Comparison of ENCODE assay signal across 23 cellular contexts in genomic region chr10:61845950-61846268, GRCh38. TPM values are rescaled to one million over a fixed set of nuclear protein-coding genes. Genes with fewer than 3 reads are reported as not detected.
A peak's percentile ranks its signal among the peaks of the same experiment; 100 is the strongest.
DNase-seq lines count a peak whose midpoint lies in the region; ATAC-seq and TF ChIP-seq lines count a peak whose summit lies in the region.
"Had no signal": no experiment of that assay in that cellular context is flagged by ENCODE, and none has a peak within 500 bp of the region (broad histone marks: within the 10 kb centered on the region; RNA-seq: fewer than 3 reads in every experiment).

No MANE protein-coding gene starts in this region.

- H3K4me1 ChIP-seq in PC-3 (ENCODE audit: insufficient read depth, low read length) (peaks cover 43% of the 10 kb centered on the region), mucosa of rectum (ENCODE audit: control insufficient read depth in 2 of 2, insufficient read depth in 2 of 2, low read length in 2 of 2) (peaks cover 2 to 27% of the 10 kb centered on the region in 2 donors)
- H3K4me1 ChIP-seq: gastrocnemius medialis, upper lobe of left lung had no signal

- CTCF ChIA-PET in PC-3 (lab: Charles Lee), result interaction anchor here (0.6 to 0.7 kb wide), 2 partner anchors 51 to 111 kb away, joined by 4 read pairs; no protein-coding TSS in a partner anchor

- BruUV-seq in PC-3 (replicated peaks; lab: Mats Ljungman, UMichigan), result no TSS peak

- H3K79me2 ChIP-seq in PC-3 (ENCODE audit: low read length), result no peaks in the 10 kb centered on the region

- POLR2A ChIA-PET in PC-3 (lab: Charles Lee; ENCODE audit: unreplicated experiment), result no interaction called here

- DNase-seq in Caki2 (ENCODE audit: low read depth) (peak; percentile 23), PC-3 (no peak), choroid plexus epithelial cell (ENCODE audit: low read depth) (peak; percentile 53), cerebellar nuclear complex (lab: John Stamatoyannopoulos, UW) (no peak), UCSD-AML1 (lab: John Stamatoyannopoulos, UW; ENCODE audit: unreplicated experiment) (no peak)
- no peak for DNase-seq in activated CD4-positive, alpha-beta T cell treated with anti-CD3 and anti-CD28 coated beads, Interleukin-2, amount 50 U/mL, for 48 hours
- DNase-seq: activated CD4-positive, alpha-beta memory T cell treated with anti-CD3 and anti-CD28 coated beads for 36 hours; activated naive CD4-positive, alpha-beta T cell treated with Interleukin-2 at 50 U/mL for 16 hours; body of pancreas; gastrocnemius medialis; HCEC 1CT; left cardiac atrium; mammary epithelial cell; NCI-H1048; NCI-H2107; NCI-H446; NCI-H748 treated with DMSO at 0.1 percent for 48 hours; stimulated activated naive B cell treated with anti-CD40 and anti-IgM and Interleukin-4, amounts not matched to agents 10 μg/mL and 1 μg/mL and 100 μg/mL, for 72 hours; substantia nigra; upper lobe of left lung had no signal

- no peak overlapping the region for H3K4me3 ChIP-seq in PC-3 (ENCODE audit: low read length)
- H3K4me3 ChIP-seq in choroid plexus epithelial cell (ENCODE audit: low read depth, low read length), result no peak overlapping the region
- H3K4me3 ChIP-seq in mucosa of rectum (ENCODE audit: low read length in 2 of 2), result no peak overlapping the region
- H3K4me3 ChIP-seq: body of pancreas, gastrocnemius medialis, skin epidermis, upper lobe of left lung had no signal

- in situ Hi-C loops in Caki2 (cut with HindIII; ENCODE audit: low pct_unique_long_range_greater_than_20kb, low sequenced_read_pairs), result no loop called here

- no peak overlapping the region for H3K4me2 ChIP-seq in PC-3 (ENCODE audit: low read length)

- H4K20me1 ChIP-seq in PC-3 (ENCODE audit: low read length), result no peaks in the 10 kb centered on the region

- no peak for TF ChIP-seq CTCF in PC-3 (conservative IDR thresholded peaks at IDR 0.05; ENCODE audit: low read depth, low read length)
- no peak for TF ChIP-seq CTCF in choroid plexus epithelial cell (conservative IDR thresholded peaks at IDR 0.05; ENCODE audit: low read depth, low read length)

- H3K9ac ChIP-seq in PC-3 (ENCODE audit: low read length) (no peak overlapping the region), mucosa of rectum (ENCODE audit: low read depth in 1 of 2, low read length in 2 of 2) (no peak overlapping the region)

- H3K9me3 ChIP-seq in PC-3 (ENCODE audit: low read length), result no peaks in the 10 kb centered on the region
- no peaks in the 10 kb centered on the region for H3K9me3 ChIP-seq in mucosa of rectum (ENCODE audit: control insufficient read depth in 2 of 2, low read length in 2 of 2)
- H3K9me3 ChIP-seq: body of pancreas, gastrocnemius medialis, upper lobe of left lung had no signal

- intact Hi-C loops in PC-3 (cut with micrococcal nuclease), result loop anchor here (1.0 kb wide), 1 partner anchor 9 kb away; no protein-coding TSS in a partner anchor

- no peaks in the 10 kb centered on the region for H3F3A ChIP-seq in PC-3 (ENCODE audit: low read length, unreplicated experiment)

- H3K9me2 ChIP-seq in PC-3 (replicated peaks; ENCODE audit: low read length), result no peaks in the 10 kb centered on the region

- H3K27ac ChIP-seq in PC-3 (ENCODE audit: low read length) (no peak overlapping the region), mucosa of rectum (ENCODE audit: low read depth in 2 of 2, low read length in 2 of 2) (peak overlapping the region; percentile 35 to 41)
- H3K27ac ChIP-seq: gastrocnemius medialis, skin epidermis, upper lobe of left lung had no signal

- ATAC-seq in PC-3, result no peak
- no peak for ATAC-seq in GM21825 (IDR thresholded peaks at IDR 0.05; ENCODE audit: unreplicated experiment)
- ATAC-seq: body of pancreas; gastrocnemius medialis; left cardiac atrium; stimulated activated naive B cell treated with anti-CD40 and anti-IgM and Interleukin-4, amounts not matched to agents 10 μg/mL and 1 μg/mL and 100 μg/mL, for 72 hours had no signal

- no peaks in the 10 kb centered on the region for H3K27me3 ChIP-seq in PC-3 (ENCODE audit: low read length)
- H3K27me3 ChIP-seq in mucosa of rectum (ENCODE audit: control insufficient read depth in 2 of 2, insufficient read depth in 2 of 2, low read length in 2 of 2), result no peaks in the 10 kb centered on the region
- H3K27me3 ChIP-seq: body of pancreas, gastrocnemius medialis, upper lobe of left lung had no signal

- H3K36me3 ChIP-seq in PC-3 (ENCODE audit: low read depth, low read length), result no peaks in the 10 kb centered on the region
- H3K36me3 ChIP-seq in mucosa of rectum (ENCODE audit: control insufficient read depth in 2 of 2, insufficient read depth in 2 of 2, low read length in 2 of 2), result no peaks in the 10 kb centered on the region
- H3K36me3 ChIP-seq: gastrocnemius medialis, upper lobe of left lung had no signal

- H2AFZ ChIP-seq in PC-3 (ENCODE audit: low read length), result peak overlapping the region; percentile 9; the same call in 1 of the 2 replicates

RNA-seq across cellular contexts. Expression of gene ARID5B, which starts 55.6 kb away (rescaled TPM):
- 2.3 and 3.1 TPM in 2 replicates for total RNA-seq in Caki2 (2014; rRNA removed; shearing (Covaris generic); ENCODE audit: low replicate concordance)
- total RNA-seq in PC-3 (2014; rRNA removed), result 24.5 and 26.4 TPM in 2 replicates

Comparison
In these comparisons a context has a peak if more than half of its experiments do, and no peak if none do; other contexts are left out.
1. DNase-seq: peak in Caki2 (single experiment) and choroid plexus epithelial cell (single experiment); none in PC-3 (single experiment), activated CD4-positive, alpha-beta T cell treated with anti-CD3 and anti-CD28 coated beads, Interleukin-2, amount 50 U/mL, for 48 hours (0 of 2), cerebellar nuclear complex (0 of 2) and UCSD-AML1 (single experiment).